In genomic region chr21:46326110-46326703, GRCh38 we compare ENCODE assay signal across 10 cellular contexts. TPM values are rescaled to one million over a fixed set of nuclear protein-coding genes. Genes with fewer than 3 reads are reported as not detected.
A peak's percentile ranks its signal among the peaks of the same experiment; 100 is the strongest.
DNase-seq lines count a peak whose midpoint lies in the region; ATAC-seq, FAIRE-seq and TF ChIP-seq lines count a peak whose summit lies in the region.
"Had no signal": no experiment of that assay in that cellular context is flagged by ENCODE, and none has a peak within 500 bp of the region (broad histone marks: within the 10 kb centered on the region; RNA-seq: fewer than 3 reads in every experiment).

No MANE protein-coding gene starts in this region.

- H3K4me1 ChIP-seq in A549 (peaks cover 21% of the 10 kb centered on the region), PC-3 (ENCODE audit: insufficient read depth, low read length) (peaks cover 22% of the 10 kb centered on the region), fibroblast of lung (ENCODE audit: control insufficient read depth, extremely low read depth, insufficient read depth, low read length) (peaks cover 13% of the 10 kb centered on the region)

- no peak for FAIRE-seq in A549 (lab: Jason Lieb, UNC)
- FAIRE-seq: G401.6 had no signal

- H3K36me3 ChIP-seq in PC-3 (ENCODE audit: low read depth, low read length) = peaks cover 36% of the 10 kb centered on the region
- peaks cover 4% of the 10 kb centered on the region for H3K36me3 ChIP-seq in fibroblast of lung (ENCODE audit: control insufficient read depth, insufficient read depth, low read length)

- H3K4me3 ChIP-seq in A549 = peak overlapping the region; percentile 84; the same call in 2 of the 3 replicates
- H3K4me3 ChIP-seq in GM12864 (ENCODE audit: low read depth, low read length) = no peak overlapping the region
- H3K4me3 ChIP-seq in PC-3 (ENCODE audit: low read length) = peak overlapping the region; percentile 97
- peak overlapping the region in 2 of 4 experiments; percentile 81 to 86 for H3K4me3 ChIP-seq in fibroblast of lung (replicated peaks in 1 of 4; ENCODE audit: control extremely low read depth in 1 of 4, insufficient read depth in 1 of 4, low read depth in 3 of 4, low read length in 4 of 4)

- intact Hi-C loops in PC-3 (cut with micrococcal nuclease) = loop anchor here (10.0 kb wide), 1 partner anchor 61 kb away; no protein-coding TSS in a partner anchor

- no peak overlapping the region for H2AFZ ChIP-seq in PC-3 (ENCODE audit: low read length)
- no peak overlapping the region for H2AFZ ChIP-seq in fibroblast of lung (ENCODE audit: low read length)

- H3K27ac ChIP-seq in A549 (peak overlapping the region in 1 of 2 experiments; percentile 98; a peak in 3 of 6 replicates), PC-3 (ENCODE audit: low read length) (no peak overlapping the region), fibroblast of lung (ENCODE audit: insufficient read depth, low read length) (no peak overlapping the region)

- 91% methylated on average over 15 of the region's 15 CpGs for WGBS in A549 (ENCODE audit: missing lambda C conversion rate)

- POLR2A ChIA-PET in A549 (lab: Yijun Ruan, JAX) (no interaction called here), PC-3 (lab: Charles Lee; ENCODE audit: unreplicated experiment) (no interaction called here)

- H3K9me3 ChIP-seq in A549 (no peaks in the 10 kb centered on the region), PC-3 (ENCODE audit: low read length) (no peaks in the 10 kb centered on the region), fibroblast of lung (ENCODE audit: control insufficient read depth, insufficient read depth, low read depth, low read length) (no peaks in the 10 kb centered on the region)

- H3K4me2 ChIP-seq in A549 (peak overlapping the region; percentile 100), PC-3 (ENCODE audit: low read length) (peak overlapping the region; percentile 97), fibroblast of lung (ENCODE audit: extremely low read depth, insufficient read depth, low read length) (peak overlapping the region; percentile 79)

- H4K20me1 ChIP-seq in PC-3 (ENCODE audit: low read length) (peaks cover 20% of the 10 kb centered on the region; the same call in 1 of the 2 replicates), fibroblast of lung (ENCODE audit: control insufficient read depth, extremely low read depth, insufficient read depth, low read length) (no peaks in the 10 kb centered on the region)

- H3K79me2 ChIP-seq in PC-3 (ENCODE audit: low read length) (peaks cover 88% of the 10 kb centered on the region), fibroblast of lung (ENCODE audit: control insufficient read depth, insufficient read depth, low read length) (peaks cover 63% of the 10 kb centered on the region)

- H3F3A ChIP-seq in PC-3 (ENCODE audit: low read length, unreplicated experiment) = no peaks in the 10 kb centered on the region

- TF ChIP-seq RAD21 in A549 (conservative IDR thresholded peaks at IDR 0.05 in 1 of 2, IDR thresholded peaks at IDR 0.05 in 1 of 2) = no peak

- TSS peak; percentile 31 for BruUV-seq in PC-3 (replicated peaks; lab: Mats Ljungman, UMichigan)

- TF ChIP-seq CTCF in A549 (IDR thresholded peaks at IDR 0.05) = no peak
- peak; percentile 7 for TF ChIP-seq CTCF in GM12864 (IDR thresholded peaks at IDR 0.05; ENCODE audit: low read depth, low read length, missing control alignments)
- peak; percentile 54 for TF ChIP-seq CTCF in PC-3 (conservative IDR thresholded peaks at IDR 0.05; ENCODE audit: low read depth, low read length)
- no peak for TF ChIP-seq CTCF in fibroblast of lung (conservative IDR thresholded peaks at IDR 0.05 in 1 of 2, IDR thresholded peaks at IDR 0.05 in 1 of 2; ENCODE audit: low read depth in 1 of 2, low read length in 2 of 2)

- no peak for DNase-seq in A549 (ENCODE audit: low read depth in 1 of 2, low spot score in 1 of 2)
- no peak for DNase-seq in GM12864 (ENCODE audit: low read depth)
- DNase-seq in PC-3 = peak; percentile 22
- DNase-seq in fibroblast of lung (ENCODE audit: low read depth in 2 of 2) = no peak
- DNase-seq in activated naive CD4-positive, alpha-beta T cell treated with anti-CD3 and anti-CD28 coated beads, Interleukin-2, amount 50 U/mL, for 16 hours = no peak
- DNase-seq in activated gamma-delta T cell treated with Interleukin-2 at 50 U/mL for 16 hours = no peak
- DNase-seq: stimulated activated CD4-positive, alpha-beta T cell treated with anti-CD3 and anti-CD28 coated beads, Interleukin-15, amount 100 ng/mL, for 24 hours had no signal

- no peaks in the 10 kb centered on the region for H3K9me2 ChIP-seq in PC-3 (replicated peaks; ENCODE audit: low read length)

- no peak for TF ChIP-seq EP300 in A549 (IDR thresholded peaks at IDR 0.05)

- peak overlapping the region; percentile 93; the same call in 1 of the 2 replicates for H3K9ac ChIP-seq in PC-3 (ENCODE audit: low read length)
- H3K9ac ChIP-seq in fibroblast of lung (ENCODE audit: insufficient read depth, low read length) = no peak overlapping the region

- ATAC-seq in A549 (no peak), PC-3 (no peak), GM19351 (IDR thresholded peaks at IDR 0.05; ENCODE audit: unreplicated experiment) (no peak), HG02571 (IDR thresholded peaks at IDR 0.05; ENCODE audit: unreplicated experiment) (no peak)

- TF ChIP-seq POLR2A in A549 (IDR thresholded peaks at IDR 0.05; ENCODE audit: low read length) = no peak

- H3K27me3 ChIP-seq in PC-3 (ENCODE audit: low read length) = no peaks in the 10 kb centered on the region
- no peaks in the 10 kb centered on the region for H3K27me3 ChIP-seq in fibroblast of lung (ENCODE audit: control insufficient read depth, insufficient read depth, low read length)

- CTCF ChIA-PET in A549 (lab: Yijun Ruan, JAX) = interaction anchor here (0.9 to 1.3 kb wide), 3 partner anchors 63 to 182 kb away, joined by 3 read pairs; no protein-coding TSS in a partner anchor
- CTCF ChIA-PET in PC-3 (lab: Charles Lee) = interaction anchor here (0.7 to 1.3 kb wide), 3 partner anchors 15 to 183 kb away, joined by 3 read pairs; partner anchors contain the start of genes MCM3AP and YBEY

TF ChIP-seq in A549, 52 proteins besides CTCF, POLR2A, EP300 and RAD21 (continues in another document):
- TF ChIP-seq MAX (IDR thresholded peaks at IDR 0.05) (no peak), BCL3 (IDR thresholded peaks at IDR 0.05) (no peak), HOXA7 (CRISPR knock-in tag; IDR thresholded peaks at IDR 0.05) (no peak), SREBF2 (IDR thresholded peaks at IDR 0.05) (no peak)

RNA-seq across cellular contexts. Expression of gene PCNT, which starts 2.3 kb away (rescaled TPM):
- 11.1 and 11.5 TPM in 2 replicates for polyA plus RNA-seq in A549 (2011; rRNA removed)
- 12.0 and 16.7 TPM in 2 replicates for polyA plus RNA-seq in A549 (2012; cell fraction: cytosol; rRNA removed)
- 49.5 and 57.4 TPM in 2 replicates for polyA plus RNA-seq in A549 (2012; cell fraction: nucleus; rRNA removed)
- 13.3 to 15.5 TPM (median 14.6 TPM) in 3 replicates for polyA plus RNA-seq in A549 (2017; fragmentation: RNase III; extraction: RNeasy Plus Mini Kit Qiagen cat#74134 plus additional on column Dnase treatment)
- polyA minus RNA-seq in A549 (2011; rRNA and poly(A)+ RNA removed) = 13.9 and 21.1 TPM in 2 replicates
- total RNA-seq in PC-3 (2014; rRNA removed) = 51.4 and 93.0 TPM in 2 replicates
- 15.7 and 26.1 TPM in 2 replicates for total RNA-seq in fibroblast of lung
- polyA plus RNA-seq in fibroblast of lung = 7.4 and 11.1 TPM in 2 replicates
- polyA plus RNA-seq in fibroblast of lung (2012) = 9.9 and 12.6 TPM in 2 replicates
- polyA minus RNA-seq in fibroblast of lung (ENCODE audit: low replicate concordance) = 33.4 and 56.0 TPM in 2 replicates

RNA-seq across cellular contexts. Expression of gene C21orf58, which starts 2.5 kb away (rescaled TPM):
- 3.2 TPM in 2 replicates for polyA plus RNA-seq in A549 (2011; rRNA removed)
- polyA plus RNA-seq in A549 (2012; cell fraction: cytosol; rRNA removed) = 9.2 and 10.8 TPM in 2 replicates
- 44.4 and 52.1 TPM in 2 replicates for polyA plus RNA-seq in A549 (2012; cell fraction: nucleus; rRNA removed)
- 7.4 to 8.7 TPM (median 8.5 TPM) in 3 replicates for polyA plus RNA-seq in A549 (2017; fragmentation: RNase III; extraction: RNeasy Plus Mini Kit Qiagen cat#74134 plus additional on column Dnase treatment)
- polyA minus RNA-seq in A549 (2011; rRNA and poly(A)+ RNA removed) = 5.6 and 6.8 TPM in 2 replicates
- total RNA-seq in PC-3 (2014; rRNA removed) = 14.6 and 15.3 TPM in 2 replicates
- total RNA-seq in fibroblast of lung = 1.3 and 2.5 TPM in 2 replicates
- 1.4 and 2.3 TPM in 2 replicates for polyA plus RNA-seq in fibroblast of lung
- polyA plus RNA-seq in fibroblast of lung (2012) = 0.73 and 2.5 TPM in 2 replicates
- polyA minus RNA-seq in fibroblast of lung (ENCODE audit: low replicate concordance) = 3.1 and 4.3 TPM in 2 replicates

RNA-seq across cellular contexts. Expression of gene YBEY, which starts 40.1 kb away (rescaled TPM):
- polyA plus RNA-seq in A549 (2011; rRNA removed) (36.6 and 45.4 TPM in 2 replicates), A549 (2017; fragmentation: RNase III; extraction: RNeasy Plus Mini Kit Qiagen cat#74134 plus additional on column Dnase treatment) (31.8 to 33.7 TPM (median 32.4 TPM) in 3 replicates), fibroblast of lung (18.6 and 22.5 TPM in 2 replicates)
- polyA plus RNA-seq in A549 (2012; cell fraction: cytosol; rRNA removed) = 26.8 and 28.8 TPM in 2 replicates
- polyA plus RNA-seq in A549 (2012; cell fraction: nucleus; rRNA removed) = 9.4 and 16.1 TPM in 2 replicates
- 10.0 and 10.5 TPM in 2 replicates for polyA minus RNA-seq in A549 (2011; rRNA and poly(A)+ RNA removed)
- total RNA-seq in PC-3 (2014; rRNA removed) (38.2 and 39.0 TPM in 2 replicates), fibroblast of lung (15.9 and 23.6 TPM in 2 replicates)
- polyA plus RNA-seq in fibroblast of lung (2012) = 16.1 and 16.9 TPM in 2 replicates
- polyA minus RNA-seq in fibroblast of lung (ENCODE audit: low replicate concordance) = 9.3 TPM in 1 of 2 replicates, not detected in the other

RNA-seq across cellular contexts. Expression of gene MCM3AP, which starts 40.8 kb away (rescaled TPM):
- polyA plus RNA-seq in A549 (2011; rRNA removed) (43.6 and 45.3 TPM in 2 replicates), A549 (2017; fragmentation: RNase III; extraction: RNeasy Plus Mini Kit Qiagen cat#74134 plus additional on column Dnase treatment) (38.2 to 42.9 TPM (median 41.2 TPM) in 3 replicates), fibroblast of lung (40.4 and 52.4 TPM in 2 replicates)
- 25.1 and 29.8 TPM in 2 replicates for polyA plus RNA-seq in A549 (2012; cell fraction: cytosol; rRNA removed)
- polyA plus RNA-seq in A549 (2012; cell fraction: nucleus; rRNA removed) = 81.2 and 99.4 TPM in 2 replicates
- 45.1 and 69.0 TPM in 2 replicates for polyA minus RNA-seq in A549 (2011; rRNA and poly(A)+ RNA removed)
- total RNA-seq in PC-3 (2014; rRNA removed) (105 and 140 TPM in 2 replicates), fibroblast of lung (64.6 and 71.9 TPM in 2 replicates)
- polyA plus RNA-seq in fibroblast of lung (2012) = 42.3 and 46.0 TPM in 2 replicates
- polyA minus RNA-seq in fibroblast of lung (ENCODE audit: low replicate concordance) = 60.8 and 91.0 TPM in 2 replicates

Comparison
In these comparisons a context has a peak if more than half of its experiments do, and no peak if none do; other contexts are left out.
1. CTCF ChIP-seq: peak in GM12864 (single experiment) and PC-3 (single experiment); none in A549 (single experiment) and fibroblast of lung (0 of 2).
2. Peak in every context shown above with its lines, with median percentiles within 50 percentile points of each other: H3K4me2 ChIP-seq.